In genomic region chr22:18063311-18063710, GRCh38 we compare ENCODE assay signal across 28 cellular contexts. TPM values are rescaled to one million over a fixed set of nuclear protein-coding genes. Genes with fewer than 3 reads are reported as not detected.
A peak's percentile ranks its signal among the peaks of the same experiment; 100 is the strongest.
DNase-seq lines count a peak whose midpoint lies in the region; ATAC-seq and TF ChIP-seq lines count a peak whose summit lies in the region.
"Had no signal": no experiment of that assay in that cellular context is flagged by ENCODE, and none has a peak within 500 bp of the region (broad histone marks: within the 10 kb centered on the region; RNA-seq: fewer than 3 reads in every experiment).

No MANE protein-coding gene starts in this region.

- intact Hi-C loops in stomach (cut with DNase I; ENCODE audit: low total_unique reads), result no loop called here

- no peak overlapping the region for H2BK12ac ChIP-seq in mesenchymal stem cell (ENCODE audit: low read length in 2 of 2)

- H3K23ac ChIP-seq in mesenchymal stem cell (ENCODE audit: low read length in 2 of 2), result no peak overlapping the region

- no peak overlapping the region for H4K91ac ChIP-seq in mesenchymal stem cell (ENCODE audit: low read length)

- H2AK5ac ChIP-seq in mesenchymal stem cell (ENCODE audit: low read length, severe bottlenecking), result peak overlapping the region; percentile 86

- no peaks in the 10 kb centered on the region for H3K79me1 ChIP-seq in mesenchymal stem cell (replicated peaks; ENCODE audit: low read length, poor library complexity, severe bottlenecking)

- no peak overlapping the region for H4K8ac ChIP-seq in mesenchymal stem cell (ENCODE audit: low read length)

- H3K18ac ChIP-seq in mesenchymal stem cell (ENCODE audit: low read depth in 1 of 2, low read length in 2 of 2), result no peak overlapping the region

- DNase-seq in ELR (ENCODE audit: low read depth) (peak; percentile 99), adipocyte (ENCODE audit: low read depth) (peak; percentile 57), mesenchymal stem cell (no peak), stomach (no peak), GM13976 (ENCODE audit: low spot score) (no peak)
- no peak for DNase-seq in stimulated activated naive CD8-positive, alpha-beta T cell treated with anti-CD3 and anti-CD28 coated beads, Interleukin-15, Interleukin-2, amounts not matched to agents 100 U/mL and 50 U/mL, for 24 hours
- DNase-seq: activated CD4-positive, alpha-beta T cell treated with anti-CD3 and anti-CD28 coated beads, Interleukin-2, amount 10 ng/mL, durations not matched to agents 7 days and 5 days; activated naive CD4-positive, alpha-beta T cell; activated T-cell treated with anti-CD3 and anti-CD28 coated beads, Interleukin-2, amount 50 U/mL, for 48 hours; CD4-positive, alpha-beta T cell; GF-D8; head of caudate nucleus; KG1; left colon; mesendoderm; naive B cell; NCI-H146; NCI-H510A; stimulated activated CD4-positive, alpha-beta T cell treated with anti-CD3 and anti-CD28 coated beads, Interleukin-4, amount 100 ng/mL, for 24 hours; stimulated activated naive CD4-positive, alpha-beta T cell; T-helper 17 cell had no signal

- no peak overlapping the region for H3K4me2 ChIP-seq in mesenchymal stem cell (ENCODE audit: low read length, poor library complexity, severe bottlenecking)

- H3K27ac ChIP-seq in mesenchymal stem cell (ENCODE audit: low read length, poor library complexity, severe bottlenecking) (peak overlapping the region; percentile 93), stomach smooth muscle (ENCODE audit: low read length) (peak overlapping the region; percentile 49), stomach (peak overlapping the region in 2 of 5 donors; percentile 69 to 88)
- H3K27ac ChIP-seq: adrenal gland, ovary, right atrium auricular region, SJSA1, thyroid gland had no signal

- H3K4me3 ChIP-seq in adipocyte (ENCODE audit: low read length) (no peak overlapping the region), mesenchymal stem cell (ENCODE audit: insufficient read depth in 1 of 2, low read depth in 1 of 2, low read length in 2 of 2) (no peak overlapping the region), stomach smooth muscle (ENCODE audit: low read length in 2 of 2) (no peak overlapping the region), stomach (no peak overlapping the region)
- H3K4me3 ChIP-seq: adrenal gland, ovary, right atrium auricular region, SJSA1, thyroid gland had no signal

- H3K9me3 ChIP-seq in adipocyte (ENCODE audit: control insufficient read depth, low read length) (no peaks in the 10 kb centered on the region), mesenchymal stem cell (ENCODE audit: control insufficient read depth, low read length) (no peaks in the 10 kb centered on the region), stomach smooth muscle (ENCODE audit: control insufficient read depth in 2 of 2, low read length in 2 of 2) (no peaks in the 10 kb centered on the region), stomach (no peaks in the 10 kb centered on the region)
- H3K9me3 ChIP-seq: adrenal gland, ovary, right atrium auricular region, SJSA1, thyroid gland had no signal

- WGBS in mesenchymal stem cell, result 85% methylated on average over 7 of the region's 7 CpGs
- 74 to 94% (median 91%) methylated on average over 6 to 7 of the region's 7 CpGs for WGBS in stomach, 5 donors

- no peak overlapping the region for H3K9ac ChIP-seq in adipocyte (ENCODE audit: low read length)
- no peak overlapping the region for H3K9ac ChIP-seq in mesenchymal stem cell (ENCODE audit: low read length)
- no peak overlapping the region for H3K9ac ChIP-seq in stomach smooth muscle (ENCODE audit: low read length in 2 of 2)

- peak overlapping the region; percentile 67 for H2BK5ac ChIP-seq in mesenchymal stem cell (ENCODE audit: low read depth, low read length, poor library complexity, severe bottlenecking)

- no peak for TF ChIP-seq POLR2A in stomach (IDR thresholded peaks at IDR 0.05)

- H3K27me3 ChIP-seq in adipocyte (replicated peaks; ENCODE audit: control insufficient read depth, insufficient read depth, low read length) (no peaks in the 10 kb centered on the region), mesenchymal stem cell (ENCODE audit: control insufficient read depth in 1 of 2, insufficient read depth in 1 of 2, low read length in 2 of 2) (no peaks in the 10 kb centered on the region), stomach smooth muscle (ENCODE audit: control insufficient read depth in 1 of 2, insufficient read depth in 2 of 2, low read length in 2 of 2) (no peaks in the 10 kb centered on the region), stomach (peaks cover 0 to 12% (median 0%) of the 10 kb centered on the region in 3 donors)
- H3K27me3 ChIP-seq: adrenal gland, ovary, right atrium auricular region, SJSA1, thyroid gland had no signal

- TF ChIP-seq CTCF in stomach (IDR thresholded peaks at IDR 0.05) (no peak), GM13976 (IDR thresholded peaks at IDR 0.05; ENCODE audit: borderline replicate concordance, control extremely low read depth, extremely low read depth, insufficient read depth, missing control alignments) (no peak)

- H3K14ac ChIP-seq in mesenchymal stem cell (ENCODE audit: low read length in 2 of 2), result no peak overlapping the region

- H3K4ac ChIP-seq in mesenchymal stem cell (ENCODE audit: low read depth in 1 of 2, low read length in 2 of 2), result no peak overlapping the region

- no peak overlapping the region for H2AFZ ChIP-seq in mesenchymal stem cell (ENCODE audit: low read depth, low read length)

- H3K36me3 ChIP-seq in adipocyte (ENCODE audit: control insufficient read depth, insufficient read depth, low read length, severe bottlenecking) (no peaks in the 10 kb centered on the region), mesenchymal stem cell (ENCODE audit: control insufficient read depth in 1 of 2, insufficient read depth in 2 of 2, low read depth in 1 of 2, low read length in 2 of 2) (no peaks in the 10 kb centered on the region), stomach smooth muscle (ENCODE audit: control insufficient read depth in 2 of 2, insufficient read depth in 2 of 2, low read length in 2 of 2) (no peaks in the 10 kb centered on the region), stomach (no peaks in the 10 kb centered on the region)
- H3K36me3 ChIP-seq: adrenal gland, ovary, right atrium auricular region, SJSA1, thyroid gland had no signal

- in situ Hi-C loops in GM13976 (cut with MboI; ENCODE audit: low sequenced_read_pairs, unreplicated experiment), result no loop called here

- H3K4me1 ChIP-seq in adipocyte (ENCODE audit: control insufficient read depth, insufficient read depth, low read length) (peaks cover 22% of the 10 kb centered on the region), mesenchymal stem cell (ENCODE audit: control insufficient read depth, insufficient read depth, low read depth, low read length) (peaks cover 54% of the 10 kb centered on the region), stomach smooth muscle (ENCODE audit: control insufficient read depth, insufficient read depth, low read length) (peaks cover 46% of the 10 kb centered on the region), stomach (peaks cover 0 to 34% (median 16%) of the 10 kb centered on the region in 4 donors)
- H3K4me1 ChIP-seq: adrenal gland had no signal

- TF ChIP-seq EP300 in stomach (IDR thresholded peaks at IDR 0.05), result no peak

- ATAC-seq in HG02798 (IDR thresholded peaks at IDR 0.05; ENCODE audit: poor library complexity, unreplicated experiment), result no peak
- ATAC-seq in stimulated activated naive CD8-positive, alpha-beta T cell treated with anti-CD3 and anti-CD28 coated beads, Interleukin-15, Interleukin-2, amounts not matched to agents 100 U/mL and 50 U/mL, for 24 hours, result no peak
- ATAC-seq: T-helper 17 cell had no signal

- no peak overlapping the region for H2BK120ac ChIP-seq in mesenchymal stem cell (ENCODE audit: low read depth, low read length)

- no peak overlapping the region for H2BK15ac ChIP-seq in mesenchymal stem cell (ENCODE audit: low read depth, poor library complexity, severe bottlenecking)

RNA-seq across cellular contexts. Expression of gene PEX26, which starts 14.5 kb away (rescaled TPM):
- polyA plus RNA-seq in mesenchymal stem cell (2013, experiment 1 of 2), result 19.3 TPM
- polyA plus RNA-seq in mesenchymal stem cell (2013, experiment 2 of 2), result 19.2 TPM
- total RNA-seq in stomach, result 100 to 1,000 TPM in 1 of 5 donors, 10 to 100 TPM in 4; 11.7 to 564 (median 17.9) TPM
- polyA plus RNA-seq in stomach, result 10 to 100 TPM in 2 of 3 donors, 1 to 10 TPM in 1; 6.7 to 20.5 (median 12.7) TPM

RNA-seq across cellular contexts. Expression of gene MICAL3, which starts 39.0 kb away (rescaled TPM):
- 8.3 TPM for polyA plus RNA-seq in mesenchymal stem cell (2013, experiment 1 of 2)
- polyA plus RNA-seq in mesenchymal stem cell (2013, experiment 2 of 2), result 6.7 TPM
- 100 to 1,000 TPM in 1 of 5 donors, 10 to 100 TPM in 4; 17.5 to 130 (median 37.3) TPM for total RNA-seq in stomach
- 1 to 10 TPM; 3.5 to 5.1 (median 4.9) TPM for polyA plus RNA-seq in stomach

RNA-seq across cellular contexts. Expression of gene TUBA8, which starts 47.3 kb away (rescaled TPM):
- 0.65 TPM for polyA plus RNA-seq in mesenchymal stem cell (2013, experiment 1 of 2)
- polyA plus RNA-seq in mesenchymal stem cell (2013, experiment 2 of 2), result 0.51 TPM
- not detected for total RNA-seq in stomach
- 1 to 10 TPM; 3.1 to 4.1 (median 3.5) TPM for polyA plus RNA-seq in stomach

Comparison
In these comparisons a context has a peak if more than half of its experiments do, and no peak if none do; other contexts are left out.
1. DNase-seq: peak in ELR (single experiment) and adipocyte (single experiment); none in mesenchymal stem cell (single experiment), stomach (single experiment), GM13976 (single experiment) and stimulated activated naive CD8-positive, alpha-beta T cell treated with anti-CD3 and anti-CD28 coated beads, Interleukin-15, Interleukin-2, amounts not matched to agents 100 U/mL and 50 U/mL, for 24 hours (single experiment).